In the genomic region with DNA sequence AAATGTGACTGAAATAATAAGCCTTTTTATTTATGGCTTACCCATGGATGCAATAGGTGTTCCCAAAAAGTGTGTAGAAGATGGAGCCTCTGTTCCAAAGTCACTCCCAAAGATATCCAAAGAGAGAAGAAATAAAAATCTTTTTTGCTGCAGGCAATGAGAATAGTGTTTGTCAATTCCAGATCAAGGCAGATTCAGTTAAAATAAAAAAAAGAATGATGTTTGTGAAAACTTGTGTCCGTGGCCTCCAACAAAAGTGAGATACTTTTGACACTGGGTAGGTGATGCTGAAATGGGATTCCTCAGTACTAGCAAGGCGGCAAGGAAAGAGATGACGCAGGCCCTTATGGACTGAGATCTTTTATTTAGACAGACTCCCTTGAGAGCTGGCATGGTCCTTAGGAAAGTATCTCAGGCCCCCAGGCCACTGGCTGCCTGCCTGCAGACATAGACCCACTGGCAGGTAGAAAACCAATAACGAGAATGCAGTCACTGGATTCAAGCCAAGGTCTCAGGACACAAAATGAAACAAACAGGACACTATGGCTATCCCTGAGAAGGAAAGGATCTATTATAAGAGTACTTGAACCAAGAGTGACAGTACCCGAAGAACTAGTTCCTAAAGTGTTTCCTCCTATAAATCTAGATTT, we compare ENCODE assay signal across 16 cellular contexts. TPM values are rescaled to one million over a fixed set of nuclear protein-coding genes. Genes with fewer than 3 reads are reported as not detected.
DNase-seq lines count a peak whose midpoint lies in the region; ATAC-seq and TF ChIP-seq lines count a peak whose summit lies in the region.
"Had no signal": no experiment of that assay in that cellular context is flagged by ENCODE, and none has a peak within 500 bp of the region (broad histone marks: within the 10 kb centered on the region; RNA-seq: fewer than 3 reads in every experiment).

No MANE protein-coding gene starts in this region.

- no peak overlapping the region for H3K4me3 Mint-ChIP-seq in neural crest cell
- H3K4me3 Mint-ChIP-seq: activated naive CD8-positive, alpha-beta T cell had no signal

- H3K36me3 ChIP-seq in heart left ventricle: no peaks in the 10 kb centered on the region
- H3K36me3 ChIP-seq: esophagus muscularis mucosa, neutrophil had no signal

- H3K4me1 ChIP-seq in heart left ventricle: peaks cover 0 to 34% (median 16%) of the 10 kb centered on the region in 12 donors

- no peaks in the 10 kb centered on the region for H3K27me3 ChIP-seq in heart left ventricle
- H3K27me3 ChIP-seq: esophagus muscularis mucosa, neutrophil had no signal

- H3K27ac Mint-ChIP-seq in neural crest cell (ENCODE audit: unreplicated experiment): peak overlapping the region; percentile 84
- H3K27ac Mint-ChIP-seq: activated naive CD8-positive, alpha-beta T cell had no signal

- H3K36me3 Mint-ChIP-seq in neural crest cell (ENCODE audit: low read depth): peaks cover 12% of the 10 kb centered on the region

- peaks cover 10% of the 10 kb centered on the region for H3K9me3 Mint-ChIP-seq in neural crest cell

- intact Hi-C loops in heart left ventricle (cut with DNase I) (no loop called here), cardiac septum (cut with DNase I) (no loop called here)

- TF ChIP-seq CTCF in heart left ventricle (IDR thresholded peaks at IDR 0.05) (no peak), coronary artery (IDR thresholded peaks at IDR 0.05) (no peak), neural crest cell (conservative IDR thresholded peaks at IDR 0.05) (no peak)

- no peaks in the 10 kb centered on the region for H3K27me3 Mint-ChIP-seq in neural crest cell (ENCODE audit: low read depth)
- H3K27me3 Mint-ChIP-seq: activated naive CD8-positive, alpha-beta T cell had no signal

- no peak for DNase-seq in heart left ventricle
- no peak for DNase-seq in cardiac septum (ENCODE audit: low spot score)
- DNase-seq in coronary artery (ENCODE audit: low spot score): no peak
- no peak for DNase-seq in neural crest cell (ENCODE audit: low read depth, low spot score)
- no peak for DNase-seq in activated T-cell treated with anti-CD3 and anti-CD28 coated beads, Interleukin-2, amount 50 U/mL, for 1 hour
- no peak for DNase-seq in NK-92 (lab: John Stamatoyannopoulos, UW; ENCODE audit: unreplicated experiment)
- DNase-seq: activated CD4-positive, CD25-positive, alpha-beta regulatory T cell; hippocampal formation; Karpas-422; NCI-H2107; SK-N-SH had no signal

- WGBS in heart left ventricle, 4 donors: 41 to 45% (median 43%) methylated on average over 5 of the region's 5 CpGs

- ATAC-seq in heart left ventricle: peak; percentile 6 to 63 (median 52)
- no peak for ATAC-seq in GM21619 (IDR thresholded peaks at IDR 0.05; ENCODE audit: unreplicated experiment)
- ATAC-seq in HG02610 (IDR thresholded peaks at IDR 0.05; ENCODE audit: unreplicated experiment): no peak

- H3K27ac ChIP-seq in heart left ventricle (peak overlapping the region in 9 of 12 donors; percentile 42 to 72 (median 55)), coronary artery (peak overlapping the region; percentile 64 to 80)
- H3K27ac ChIP-seq: neutrophil had no signal

- peaks cover 0 to 11% (median 2%) of the 10 kb centered on the region in 12 donors for H3K9me3 ChIP-seq in heart left ventricle
- H3K9me3 ChIP-seq: esophagus muscularis mucosa, neutrophil, SK-N-SH had no signal

- TF ChIP-seq POLR2A in heart left ventricle (IDR thresholded peaks at IDR 0.05): no peak

- H3K4me3 ChIP-seq in heart left ventricle (no peak overlapping the region), coronary artery (peak overlapping the region; percentile 16)
- H3K4me3 ChIP-seq: esophagus muscularis mucosa had no signal

- peaks cover 25% of the 10 kb centered on the region for H3K4me1 Mint-ChIP-seq in neural crest cell

RNA-seq across cellular contexts. Expression of a gene that starts 44.1 kb away (rescaled TPM):
- total RNA-seq in heart left ventricle (10 to 100 TPM; 50.1 to 79.6 (median 64.2) TPM), cardiac septum (56.0 TPM), neural crest cell (30.1 and 30.5 TPM in 2 replicates)
- 10 to 100 TPM; 71.4 to 99.5 TPM for polyA plus RNA-seq in heart left ventricle

Comparison
In these comparisons a context has a peak if more than half of its experiments do, and no peak if none do; other contexts are left out.
1. ATAC-seq: peak in heart left ventricle (4 of 4); none in GM21619 (single experiment) and HG02610 (single experiment).